ENCODE assay signal across 8 cellular contexts in genomic region chr6:43013843-43014433, GRCh38. TPM values are rescaled to one million over a fixed set of nuclear protein-coding genes. Genes with fewer than 3 reads are reported as not detected.
DNase-seq lines count a peak whose midpoint lies in the region; ATAC-seq and TF ChIP-seq lines count a peak whose summit lies in the region.

A gene with protein sequence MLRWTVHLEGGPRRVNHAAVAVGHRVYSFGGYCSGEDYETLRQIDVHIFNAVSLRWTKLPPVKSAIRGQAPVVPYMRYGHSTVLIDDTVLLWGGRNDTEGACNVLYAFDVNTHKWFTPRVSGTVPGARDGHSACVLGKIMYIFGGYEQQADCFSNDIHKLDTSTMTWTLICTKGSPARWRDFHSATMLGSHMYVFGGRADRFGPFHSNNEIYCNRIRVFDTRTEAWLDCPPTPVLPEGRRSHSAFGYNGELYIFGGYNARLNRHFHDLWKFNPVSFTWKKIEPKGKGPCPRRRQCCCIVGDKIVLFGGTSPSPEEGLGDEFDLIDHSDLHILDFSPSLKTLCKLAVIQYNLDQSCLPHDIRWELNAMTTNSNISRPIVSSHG (plus strand): TSS chr6:43014249. CDS start chr6:43017193, 2,944 bp downstream.
MEA1 (minus strand) TSS chr6:43013946; CDS start chr6:43013813, 133 bp downstream.

- peak within 1 kb of the TSS; percentile 54 to 76 for H3K9ac ChIP-seq in mucosa of rectum (ENCODE audit: low read depth in 1 of 2, low read length in 2 of 2)

- TF ChIP-seq CTCF in Panc1 (IDR thresholded peaks at IDR 0.05), result no peak

- peak within 1 kb of the TSS; percentile 94 for H3K27ac ChIP-seq in Panc1 (ENCODE audit: low read length)
- H3K27ac ChIP-seq in mucosa of rectum (ENCODE audit: low read depth in 2 of 2, low read length in 2 of 2), result peak within 1 kb of the TSS; percentile 53 to 67

- CTCF ChIA-PET in Panc1 (lab: Charles Lee), result interaction anchor here (1.0 kb wide), 1 partner anchor 113 kb away, joined by 3 read pairs; no protein-coding TSS in a partner anchor

- peaks cover 56% of the 10 kb centered on the region for H3K4me1 Mint-ChIP-seq in activated T-cell treated with anti-CD3 and anti-CD28 coated beads, Interleukin-2, amount 50 U/mL, for 4 hours (ENCODE audit: low read depth)

- POLR2A ChIA-PET in Panc1 (lab: Charles Lee), result interaction anchor here (0.6 to 1.0 kb wide), 3 partner anchors 26 to 168 kb away, joined by 3 read pairs; partner anchors contain the start of gene CUL9

- in situ Hi-C loops in Panc1 (cut with HindIII; ENCODE audit: low pct_unique_long_range_greater_than_20kb, low sequenced_read_pairs), result no loop called here

- H3K9me3 Mint-ChIP-seq in activated T-cell treated with anti-CD3 and anti-CD28 coated beads, Interleukin-2, amount 50 U/mL, for 4 hours, result no peaks in the 10 kb centered on the region

- peaks cover 17% of the 10 kb centered on the region for H3K36me3 Mint-ChIP-seq in activated T-cell treated with anti-CD3 and anti-CD28 coated beads, Interleukin-2, amount 50 U/mL, for 4 hours (ENCODE audit: insufficient read depth)

- no peaks in the 10 kb centered on the region for H3K27me3 Mint-ChIP-seq in activated T-cell treated with anti-CD3 and anti-CD28 coated beads, Interleukin-2, amount 50 U/mL, for 4 hours (ENCODE audit: low read depth)

- DNase-seq in DMS53 (lab: John Stamatoyannopoulos, UW) (peak; percentile 100), KG1 (lab: John Stamatoyannopoulos, UW) (peak; percentile 95), Panc1 (ENCODE audit: low read depth, low spot score) (peak; percentile 99), erythroblast (lab: John Stamatoyannopoulos, UW) (peak; percentile 99 to 100)
- peak; percentile 98 for DNase-seq in activated T-cell treated with anti-CD3 and anti-CD28 coated beads, Interleukin-2, amount 50 U/mL, for 4 hours
- peak; percentile 99 for DNase-seq in stimulated activated CD8-positive, alpha-beta memory T cell treated with anti-CD3 and anti-CD28 coated beads, Interleukin-4, amount 100 ng/mL, for 48 hours

- no TSS peak for BruUV-seq in Panc1 (replicated peaks; lab: Mats Ljungman, UMichigan)

- intact Hi-C loops in Panc1 (cut with micrococcal nuclease; ENCODE audit: unreplicated experiment), result loop anchor here (5.0 kb wide), 1 partner anchor 112 kb away; no protein-coding TSS in a partner anchor

- peak; percentile 91 for ATAC-seq in GM21723 (IDR thresholded peaks at IDR 0.05; ENCODE audit: unreplicated experiment)
- peak; percentile 97 for ATAC-seq in Panc1
- peak; percentile 93 to 94 for ATAC-seq in activated T-cell treated with anti-CD3 and anti-CD28 coated beads, Interleukin-2, amount 50 U/mL, for 4 hours

- H3K9me3 ChIP-seq in Panc1 (ENCODE audit: control insufficient read depth, insufficient read depth, low read depth, low read length) (no peaks in the 10 kb centered on the region), mucosa of rectum (ENCODE audit: control insufficient read depth in 2 of 2, low read length in 2 of 2) (no peaks in the 10 kb centered on the region)

- H3K27me3 ChIP-seq in Panc1 (ENCODE audit: control insufficient read depth, insufficient read depth, low read length) (no peaks in the 10 kb centered on the region), mucosa of rectum (ENCODE audit: control insufficient read depth in 2 of 2, insufficient read depth in 2 of 2, low read length in 2 of 2) (no peaks in the 10 kb centered on the region)

- H3K36me3 ChIP-seq in Panc1 (ENCODE audit: control insufficient read depth, insufficient read depth, low read length) (peaks cover 19% of the 10 kb centered on the region), mucosa of rectum (ENCODE audit: control insufficient read depth in 2 of 2, insufficient read depth in 2 of 2, low read length in 2 of 2) (peaks cover 42 to 49% of the 10 kb centered on the region in 2 donors)

- H3K4me3 Mint-ChIP-seq in activated T-cell treated with anti-CD3 and anti-CD28 coated beads, Interleukin-2, amount 50 U/mL, for 4 hours, result peak within 1 kb of the TSS; percentile 95

- H3K4me1 ChIP-seq in Panc1 (ENCODE audit: control insufficient read depth, insufficient read depth, low read length) (peaks cover 20% of the 10 kb centered on the region), mucosa of rectum (ENCODE audit: control insufficient read depth in 2 of 2, insufficient read depth in 2 of 2, low read length in 2 of 2) (peaks cover 25 to 27% of the 10 kb centered on the region in 2 donors)

- H3K4me3 ChIP-seq in Panc1 (ENCODE audit: low read depth in 2 of 2, low read length in 2 of 2) (peak within 1 kb of the TSS; percentile 87 to 95), mucosa of rectum (ENCODE audit: low read length in 2 of 2) (peak within 1 kb of the TSS; percentile 88 to 93)

- TF ChIP-seq POLR2A in erythroblast (IDR thresholded peaks at IDR 0.05; ENCODE audit: low read length), result peak; percentile 74

RNA-seq across cellular contexts. Expression of the first gene that starts in this region (rescaled TPM):
- total RNA-seq in Panc1 (2021; ENCODE audit: unreplicated experiment), result 60.9 TPM
- polyA plus RNA-seq in Panc1 (2012; ENCODE audit: insufficient read length), result 58.5 TPM
- 10 to 100 TPM; 51.9 to 55.8 (median 52.2) TPM for total RNA-seq in activated T-cell treated with anti-CD3 and anti-CD28 coated beads, Interleukin-2, amount 50 U/mL, for 4 hours

RNA-seq across cellular contexts. Expression of gene MEA1, which starts in this region (rescaled TPM):
- 111 TPM for total RNA-seq in Panc1 (2021; ENCODE audit: unreplicated experiment)
- polyA plus RNA-seq in Panc1 (2012; ENCODE audit: insufficient read length), result 125 TPM
- 10 to 100 TPM; 95.7 to 98.6 (median 96.8) TPM for total RNA-seq in activated T-cell treated with anti-CD3 and anti-CD28 coated beads, Interleukin-2, amount 50 U/mL, for 4 hours

Comparison
In these comparisons a context has a peak if more than half of its experiments do, and no peak if none do; other contexts are left out.
1. Peak in every context shown above with its lines: DNase-seq, ATAC-seq, H3K4me3 ChIP-seq and H3K27ac ChIP-seq.